In the genomic region with DNA sequence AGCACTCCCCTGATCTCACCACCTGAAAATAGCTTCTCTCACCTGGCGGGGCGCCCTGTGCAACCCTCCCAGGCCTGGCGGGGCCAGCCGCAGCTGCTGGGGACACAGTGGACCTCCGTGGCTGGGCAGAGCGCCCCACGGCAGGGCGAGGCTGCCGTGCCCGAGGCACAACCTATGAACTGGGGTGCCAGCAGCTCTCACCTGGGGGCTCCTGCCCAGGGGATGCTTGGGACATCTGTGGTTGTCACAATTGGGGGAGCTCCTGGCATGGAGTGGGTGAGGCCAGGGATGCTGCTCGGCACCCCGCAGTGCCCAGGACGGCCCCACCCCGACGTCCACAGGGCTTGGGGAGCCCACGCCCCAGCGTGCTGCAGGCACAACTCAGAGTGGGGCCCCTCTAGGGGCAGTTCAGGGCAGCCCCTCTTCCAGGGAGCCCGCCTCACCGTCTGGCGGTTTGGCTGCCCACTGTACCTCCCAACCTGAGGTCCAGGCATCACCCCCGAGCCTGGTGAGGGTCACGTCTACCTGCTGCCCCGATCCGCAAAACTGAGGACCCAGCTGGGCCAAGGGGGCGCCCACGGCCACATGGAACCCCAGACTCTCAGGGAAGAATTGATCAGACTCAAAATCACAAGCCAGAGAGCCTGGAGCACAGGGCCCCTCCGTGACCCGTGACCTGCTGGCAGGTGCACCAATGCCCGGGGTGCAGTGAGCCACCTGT, we compare ENCODE assay signal across 1 cellular context.
TF ChIP-seq lines count a peak whose summit lies in the region.

No MANE protein-coding gene starts in this region.

TF ChIP-seq in HepG2, 621 proteins besides CTCF, POLR2A, EP300 and RAD21:
- TF ChIP-seq HMGXB4 (CRISPR knock-in tag; IDR thresholded peaks at IDR 0.05; ENCODE audit: borderline replicate concordance in 1 of 2, low read depth in 1 of 2) (no peak), ELF3 (CRISPR knock-in tag; IDR thresholded peaks at IDR 0.05) (no peak), MIER3 (CRISPR knock-in tag; IDR thresholded peaks at IDR 0.05; ENCODE audit: borderline replicate concordance) (no peak), BORCS8-MEF2B (CRISPR knock-in tag; IDR thresholded peaks at IDR 0.05) (no peak), AGO2 (optimal IDR thresholded peaks at IDR 0.05; ENCODE audit: low read depth, low read length) (peak; percentile 14), ZNF678 (CRISPR knock-in tag; IDR thresholded peaks at IDR 0.05) (no peak), ZFP36 (IDR thresholded peaks at IDR 0.05; ENCODE audit: borderline replicate concordance, low read depth, low read length, partially characterized antibody) (no peak), RBFOX2 (IDR thresholded peaks at IDR 0.05; ENCODE audit: low read depth, low read length) (peak; percentile 70), SNRNP70 (IDR thresholded peaks at IDR 0.05; ENCODE audit: low read depth, low read length) (no peak)
- TF ChIP-seq, protein P1, sequence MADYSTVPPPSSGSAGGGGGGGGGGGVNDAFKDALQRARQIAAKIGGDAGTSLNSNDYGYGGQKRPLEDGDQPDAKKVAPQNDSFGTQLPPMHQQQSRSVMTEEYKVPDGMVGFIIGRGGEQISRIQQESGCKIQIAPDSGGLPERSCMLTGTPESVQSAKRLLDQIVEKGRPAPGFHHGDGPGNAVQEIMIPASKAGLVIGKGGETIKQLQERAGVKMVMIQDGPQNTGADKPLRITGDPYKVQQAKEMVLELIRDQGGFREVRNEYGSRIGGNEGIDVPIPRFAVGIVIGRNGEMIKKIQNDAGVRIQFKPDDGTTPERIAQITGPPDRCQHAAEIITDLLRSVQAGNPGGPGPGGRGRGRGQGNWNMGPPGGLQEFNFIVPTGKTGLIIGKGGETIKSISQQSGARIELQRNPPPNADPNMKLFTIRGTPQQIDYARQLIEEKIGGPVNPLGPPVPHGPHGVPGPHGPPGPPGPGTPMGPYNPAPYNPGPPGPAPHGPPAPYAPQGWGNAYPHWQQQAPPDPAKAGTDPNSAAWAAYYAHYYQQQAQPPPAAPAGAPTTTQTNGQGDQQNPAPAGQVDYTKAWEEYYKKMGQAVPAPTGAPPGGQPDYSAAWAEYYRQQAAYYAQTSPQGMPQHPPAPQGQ (CRISPR knock-in tag; IDR thresholded peaks at IDR 0.05; ENCODE audit: borderline replicate concordance): no peak
